In genomic region chr1:115705085-115706008, GRCh38 we compare ENCODE assay signal across 21 cellular contexts.
DNase-seq lines count a peak whose midpoint lies in the region; ATAC-seq and TF ChIP-seq lines count a peak whose summit lies in the region.
"Had no signal": no experiment of that assay in that cellular context is flagged by ENCODE, and none has a peak within 500 bp of the region (broad histone marks: within the 10 kb centered on the region; RNA-seq: fewer than 3 reads in every experiment).

No MANE protein-coding gene starts in this region.

- H2AK5ac ChIP-seq in neuronal stem cell (ENCODE audit: low read depth, low read length), result no peak overlapping the region

- no CpG with 5 or more reads among the region's 12 CpGs for WGBS in neuronal stem cell (ENCODE audit: extremely low coverage in 2 of 2, insufficient read length in 2 of 2, insufficient replicate concordance in 1 of 2), 2 donors

- H2BK15ac ChIP-seq in neuronal stem cell (ENCODE audit: low read length), result no peak overlapping the region

- no peak overlapping the region for H3K4me2 ChIP-seq in neuronal stem cell (ENCODE audit: insufficient read depth, low read length, poor library complexity, severe bottlenecking)

- H2BK5ac ChIP-seq in neuronal stem cell (ENCODE audit: low read length), result peak overlapping the region; percentile 58

- H3K23ac ChIP-seq in neuronal stem cell (ENCODE audit: low read depth, low read length, poor library complexity), result no peak overlapping the region

- no peaks in the 10 kb centered on the region for H3K9me3 ChIP-seq in HEK293 (ENCODE audit: control insufficient read depth, insufficient read depth, low read depth, low read length)
- H3K9me3 ChIP-seq in neuronal stem cell (replicated peaks in 1 of 2; ENCODE audit: control insufficient read depth in 2 of 2, insufficient read depth in 1 of 2, low read depth in 1 of 2, low read length in 2 of 2), result no peaks in the 10 kb centered on the region
- H3K9me3 ChIP-seq: Caco-2 had no signal

- CTCF ChIA-PET in HEK293 (lab: Yijun Ruan, JAX) (interaction anchor here (0.6 to 4.8 kb wide), 13 partner anchors 11 to 235 kb away, joined by 3 to 40 read pairs (median 8); no protein-coding TSS in a partner anchor), RWPE1 (lab: Yijun Ruan, JAX) (interaction anchor here (0.5 to 1.8 kb wide), 7 partner anchors 9 to 97 kb away, joined by 3 to 13 read pairs (median 5); no protein-coding TSS in a partner anchor)

- no peak for ATAC-seq in HG03025 (IDR thresholded peaks at IDR 0.05; ENCODE audit: low FRiP score, unreplicated experiment)
- ATAC-seq in GM21528 (IDR thresholded peaks at IDR 0.05; ENCODE audit: low FRiP score, unreplicated experiment), result no peak
- ATAC-seq: WTC11 had no signal

- H3K36me3 ChIP-seq in HEK293 (ENCODE audit: control insufficient read depth in 2 of 2, insufficient read depth in 1 of 2, low read length in 2 of 2) (no peaks in the 10 kb centered on the region), neuronal stem cell (replicated peaks in 1 of 2; ENCODE audit: control insufficient read depth in 2 of 2, insufficient read depth in 2 of 2, low read length in 2 of 2) (no peaks in the 10 kb centered on the region)

- H3K4ac ChIP-seq in neuronal stem cell (ENCODE audit: low read length), result no peak overlapping the region

- H3K4me1 ChIP-seq in HEK293 (ENCODE audit: control insufficient read depth, insufficient read depth, low read length), result no peaks in the 10 kb centered on the region
- peaks cover 5 to 14% of the 10 kb centered on the region in 2 donors for H3K4me1 ChIP-seq in neuronal stem cell (ENCODE audit: control insufficient read depth in 2 of 2, insufficient read depth in 1 of 2, low read depth in 1 of 2, low read length in 2 of 2)

- H3K79me1 ChIP-seq in neuronal stem cell (ENCODE audit: low read depth, low read length), result no peaks in the 10 kb centered on the region

- H3K27ac ChIP-seq in HEK293 (ENCODE audit: extremely low read depth, low read depth, low read length) (no peak overlapping the region), RWPE1 (no peak overlapping the region), neuronal stem cell (replicated peaks; ENCODE audit: low read length) (peak overlapping the region; percentile 82)

- H2BK120ac ChIP-seq in neuronal stem cell (ENCODE audit: low read depth, low read length), result no peak overlapping the region

- no peak overlapping the region for H3K14ac ChIP-seq in neuronal stem cell (ENCODE audit: low read length)

- peak overlapping the region; percentile 64 for H3K18ac ChIP-seq in neuronal stem cell (ENCODE audit: low read length)

- H4K91ac ChIP-seq in neuronal stem cell (ENCODE audit: low read depth, low read length, poor library complexity), result no peak overlapping the region

- no peak overlapping the region for H3K9ac ChIP-seq in neuronal stem cell (ENCODE audit: low read depth, low read length, poor library complexity)

- no peak overlapping the region for H2AFZ ChIP-seq in neuronal stem cell (ENCODE audit: low read length)

- no peaks in the 10 kb centered on the region for H3K27me3 ChIP-seq in neuronal stem cell (ENCODE audit: control insufficient read depth in 3 of 3, insufficient read depth in 3 of 3, low read depth in 1 of 3, low read length in 3 of 3)

- DNase-seq in RWPE1 (ENCODE audit: low spot score), result peak; percentile 27
- peak; percentile 87 for DNase-seq in epithelial cell of esophagus (ENCODE audit: low read depth)
- DNase-seq in neuronal stem cell (ENCODE audit: low spot score), result no peak
- DNase-seq in LoVo (ENCODE audit: low spot score), result no peak
- DNase-seq in D341Med (ENCODE audit: low spot score), result no peak
- DNase-seq: activated CD4-positive, alpha-beta memory T cell treated with anti-CD3 and anti-CD28 coated beads, Interleukin-2, amount 10 ng/mL, durations not matched to agents 7 days and 5 days; activated naive CD4-positive, alpha-beta T cell treated with anti-CD3 and anti-CD28 coated beads, Interleukin-2, amount 50 U/mL, for 16 hours; activated T-cell treated with anti-CD3 and anti-CD28 coated beads, Interleukin-2, amount 50 U/mL, for 1 hour; Caco-2; KBM-7; naive B cell; NCI-H1105 treated with DMSO at 0.1 percent for 48 hours; NCI-H2171 treated with DMSO at 0.1 percent for 48 hours; posterior cingulate gyrus; Right ventricle myocardium superior; small intestine; stimulated activated CD4-positive, alpha-beta T cell treated with anti-CD3 and anti-CD28 coated beads, Interleukin-4, amount 100 ng/mL, for 4 hours had no signal

- no peak overlapping the region for H3K4me3 ChIP-seq in HEK293 (ENCODE audit: low read depth, low read length)
- H3K4me3 ChIP-seq in epithelial cell of esophagus (ENCODE audit: low read length), result no peak overlapping the region
- no peak overlapping the region for H3K4me3 ChIP-seq in neuronal stem cell (ENCODE audit: low read length in 2 of 2)

- no peak overlapping the region for H2BK12ac ChIP-seq in neuronal stem cell (ENCODE audit: low read length)

- no peak overlapping the region for H4K8ac ChIP-seq in neuronal stem cell (ENCODE audit: low read depth, low read length)

- no peak for TF ChIP-seq CTCF in HEK293 (tag by site-specific recombination; IDR thresholded peaks at IDR 0.05)
- no peak for TF ChIP-seq CTCF in RWPE1 (conservative IDR thresholded peaks at IDR 0.05; ENCODE audit: low read depth)
- TF ChIP-seq CTCF in epithelial cell of esophagus (IDR thresholded peaks at IDR 0.05; ENCODE audit: insufficient read depth, low read depth, low read length, missing control alignments), result no peak

- POLR2A ChIA-PET in HEK293 (lab: Yijun Ruan, JAX), result no interaction called here
- POLR2A ChIA-PET in RWPE1 (lab: Yijun Ruan, JAX; ENCODE audit: low non-redundant PET), result no interaction called here

TF ChIP-seq in HEK293, 187 proteins besides CTCF, POLR2A, EP300 and RAD21:
- TF ChIP-seq ZFP69B (tag by site-specific recombination; IDR thresholded peaks at IDR 0.05), result no peak
- peak; percentile 92 for TF ChIP-seq PRDM10 (tag by site-specific recombination; IDR thresholded peaks at IDR 0.05)
TF ChIP-seq in HEK293: peak in this region for 1.

Comparison
In these comparisons a context has a peak if more than half of its experiments do, and no peak if none do; other contexts are left out.
1. DNase-seq: peak in RWPE1 (single experiment) and epithelial cell of esophagus (single experiment); none in neuronal stem cell (single experiment), LoVo (single experiment) and D341Med (single experiment).